In the genomic region with DNA sequence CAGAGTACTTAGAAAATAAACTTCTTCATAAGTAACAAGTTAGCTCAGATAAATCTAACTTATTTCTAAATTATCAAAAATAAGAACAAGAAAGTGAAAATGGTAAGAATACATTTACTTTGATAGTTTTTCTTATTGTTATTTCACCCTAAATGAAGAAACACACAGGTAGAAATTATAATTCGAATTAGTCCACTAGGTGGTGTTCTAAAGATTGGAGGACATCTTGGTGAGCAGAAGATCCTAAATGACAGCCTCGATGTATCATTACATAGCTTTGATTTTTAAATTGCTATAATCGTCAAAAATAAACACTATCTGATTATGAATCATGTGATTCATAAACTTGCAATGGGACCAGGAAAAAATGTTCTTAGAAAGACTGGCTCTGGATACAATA, we compare ENCODE assay signal across 10 cellular contexts.
DNase-seq lines count a peak whose midpoint lies in the region; ATAC-seq and TF ChIP-seq lines count a peak whose summit lies in the region.
"Had no signal": no experiment of that assay in that cellular context is flagged by ENCODE, and none has a peak within 500 bp of the region (broad histone marks: within the 10 kb centered on the region; RNA-seq: fewer than 3 reads in every experiment).

No MANE protein-coding gene starts in this region.

- no peaks in the 10 kb centered on the region for H3K9me3 Mint-ChIP-seq in activated naive CD4-positive, alpha-beta T cell treated with anti-CD3 and anti-CD28 coated beads for 36 hours
- H3K9me3 Mint-ChIP-seq: CD8-positive, alpha-beta T cell; memory B cell had no signal

- H2AFZ ChIP-seq in mammary epithelial cell (ENCODE audit: low read depth, low read length) = no peak overlapping the region

- H3K4me3 Mint-ChIP-seq in activated naive CD4-positive, alpha-beta T cell treated with anti-CD3 and anti-CD28 coated beads for 36 hours = no peak overlapping the region
- H3K4me3 Mint-ChIP-seq: CD8-positive, alpha-beta T cell; memory B cell had no signal

- no peaks in the 10 kb centered on the region for H3K4me1 Mint-ChIP-seq in activated naive CD4-positive, alpha-beta T cell treated with anti-CD3 and anti-CD28 coated beads for 36 hours (ENCODE audit: low read depth)
- H3K4me1 Mint-ChIP-seq: memory B cell had no signal

- no peaks in the 10 kb centered on the region for H3K9me3 ChIP-seq in mammary epithelial cell (replicated peaks; ENCODE audit: insufficient read depth, low read length)
- no peaks in the 10 kb centered on the region for H3K9me3 ChIP-seq in psoas muscle

- no peaks in the 10 kb centered on the region for H3K79me2 ChIP-seq in mammary epithelial cell (ENCODE audit: insufficient read depth, low read length)

- H3K27me3 ChIP-seq in mammary epithelial cell (ENCODE audit: insufficient read depth, low read length) (peaks cover 4% of the 10 kb centered on the region), psoas muscle (ENCODE audit: insufficient read depth in 3 of 3, low read length in 2 of 3) (no peaks in the 10 kb centered on the region)

- 0% methylated on average over 3 of the region's 3 CpGs for WGBS in mammary epithelial cell (ENCODE audit: low coverage, missing lambda C conversion rate)
- 55 to 60% (median 56%) methylated on average over 3 of the region's 3 CpGs for WGBS in psoas muscle, 3 donors

- in situ Hi-C loops in mammary epithelial cell (cut with MboI; ENCODE audit: low sequenced_read_pairs in 2 of 2) = no loop called here

- dilution Hi-C loops in mammary epithelial cell (cut with HindIII; ENCODE audit: low sequenced_read_pairs) = no loop called here

- DNase-seq in NCI-H2227 (lab: John Stamatoyannopoulos, UW; ENCODE audit: unreplicated experiment) (peak; percentile 3), NCI-H2227 treated with DMSO at 0.1 percent for 48 hours (lab: John Stamatoyannopoulos, UW) (no peak), mammary epithelial cell (peak; percentile 5), psoas muscle (no peak)
- no peak for DNase-seq in activated naive CD4-positive, alpha-beta T cell treated with anti-CD3 and anti-CD28 coated beads for 36 hours
- DNase-seq: CD8-positive, alpha-beta T cell had no signal

- no peak overlapping the region for H3K27ac ChIP-seq in mammary epithelial cell (ENCODE audit: insufficient read depth, low read depth, low read length)
- H3K27ac ChIP-seq in psoas muscle = no peak overlapping the region

- CTCF ChIA-PET in mammary epithelial cell (lab: Charles Lee; ENCODE audit: low non-redundant PET) = interaction anchor here (0.6 to 0.7 kb wide), 2 partner anchors 19 to 546 kb away, joined by 4 read pairs; no protein-coding TSS in a partner anchor
- CTCF ChIA-PET in activated naive CD4-positive, alpha-beta T cell treated with anti-CD3 and anti-CD28 coated beads for 36 hours (lab: Charles Lee) = no interaction called here

- TF ChIP-seq CTCF in mammary epithelial cell (conservative IDR thresholded peaks at IDR 0.05 in 1 of 2, IDR thresholded peaks at IDR 0.05 in 1 of 2; ENCODE audit: extremely low read depth in 1 of 2, insufficient read depth in 1 of 2, low read depth in 1 of 2, low read length in 2 of 2) (peak; percentile 46 to 47), psoas muscle (IDR thresholded peaks at IDR 0.05) (peak; percentile 40)

- BruUV-seq in mammary epithelial cell (replicated peaks; lab: Mats Ljungman, UMichigan) = no TSS peak

- no peak overlapping the region for H3K27ac Mint-ChIP-seq in activated naive CD4-positive, alpha-beta T cell treated with anti-CD3 and anti-CD28 coated beads for 36 hours
- H3K27ac Mint-ChIP-seq: CD8-positive, alpha-beta T cell; memory B cell had no signal

- no peak overlapping the region for H3K9ac ChIP-seq in mammary epithelial cell (ENCODE audit: insufficient read depth, low read length)

- no peaks in the 10 kb centered on the region for H3K4me1 ChIP-seq in mammary epithelial cell (ENCODE audit: insufficient read depth, low read length)
- H3K4me1 ChIP-seq in psoas muscle = peaks cover 3% of the 10 kb centered on the region

- no peaks in the 10 kb centered on the region for H3K36me3 Mint-ChIP-seq in activated naive CD4-positive, alpha-beta T cell treated with anti-CD3 and anti-CD28 coated beads for 36 hours (ENCODE audit: low read depth)
- H3K36me3 Mint-ChIP-seq: CD8-positive, alpha-beta T cell; memory B cell had no signal

- intact Hi-C loops in mammary epithelial cell (cut with micrococcal nuclease) = loop anchor here (2.0 kb wide), 1 partner anchor 38 kb away; no protein-coding TSS in a partner anchor
- intact Hi-C loops in psoas muscle (cut with DNase I) = loop anchor here in 1 of 2 donors (5.0 kb wide), 1 partner anchor 40 kb away; no protein-coding TSS in a partner anchor
- intact Hi-C loops in activated naive CD4-positive, alpha-beta T cell treated with anti-CD3 and anti-CD28 coated beads for 36 hours (cut with micrococcal nuclease) = loop anchor here (10.0 kb wide), 1 partner anchor 942 kb away; no protein-coding TSS in a partner anchor

- peak; percentile 59 for ATAC-seq in HG03442 (IDR thresholded peaks at IDR 0.05; ENCODE audit: unreplicated experiment)
- no peak for ATAC-seq in psoas muscle
- no peak for ATAC-seq in HG03095 (IDR thresholded peaks at IDR 0.05; ENCODE audit: unreplicated experiment)
- no peak for ATAC-seq in HG02678 (IDR thresholded peaks at IDR 0.05; ENCODE audit: unreplicated experiment)
- ATAC-seq: CD8-positive, alpha-beta T cell had no signal

- no peak overlapping the region for H3K4me2 ChIP-seq in mammary epithelial cell (ENCODE audit: insufficient read depth, low read depth, low read length)

- H3K27me3 Mint-ChIP-seq in activated naive CD4-positive, alpha-beta T cell treated with anti-CD3 and anti-CD28 coated beads for 36 hours (ENCODE audit: low read depth) = no peaks in the 10 kb centered on the region

- no peaks in the 10 kb centered on the region for H4K20me1 ChIP-seq in mammary epithelial cell (ENCODE audit: insufficient read depth, low read length)

- H3K36me3 ChIP-seq in mammary epithelial cell (ENCODE audit: insufficient read depth, low read length) (no peaks in the 10 kb centered on the region), psoas muscle (ENCODE audit: insufficient read depth in 1 of 2, low read depth in 1 of 2) (no peaks in the 10 kb centered on the region)

- no peak overlapping the region for H3K4me3 ChIP-seq in mammary epithelial cell (replicated peaks in 1 of 3; ENCODE audit: insufficient read depth in 1 of 3, low read depth in 2 of 3, low read length in 3 of 3)
- no peak overlapping the region for H3K4me3 ChIP-seq in psoas muscle

Comparison
In these comparisons a context has a peak if more than half of its experiments do, and no peak if none do; other contexts are left out.
1. DNase-seq: peak in NCI-H2227 (single experiment) and mammary epithelial cell (single experiment); none in NCI-H2227 treated with DMSO at 0.1 percent for 48 hours (single experiment), psoas muscle (0 of 2) and activated naive CD4-positive, alpha-beta T cell treated with anti-CD3 and anti-CD28 coated beads for 36 hours (single experiment).